ENCODE assay signal across 16 cellular contexts in the genomic region with DNA sequence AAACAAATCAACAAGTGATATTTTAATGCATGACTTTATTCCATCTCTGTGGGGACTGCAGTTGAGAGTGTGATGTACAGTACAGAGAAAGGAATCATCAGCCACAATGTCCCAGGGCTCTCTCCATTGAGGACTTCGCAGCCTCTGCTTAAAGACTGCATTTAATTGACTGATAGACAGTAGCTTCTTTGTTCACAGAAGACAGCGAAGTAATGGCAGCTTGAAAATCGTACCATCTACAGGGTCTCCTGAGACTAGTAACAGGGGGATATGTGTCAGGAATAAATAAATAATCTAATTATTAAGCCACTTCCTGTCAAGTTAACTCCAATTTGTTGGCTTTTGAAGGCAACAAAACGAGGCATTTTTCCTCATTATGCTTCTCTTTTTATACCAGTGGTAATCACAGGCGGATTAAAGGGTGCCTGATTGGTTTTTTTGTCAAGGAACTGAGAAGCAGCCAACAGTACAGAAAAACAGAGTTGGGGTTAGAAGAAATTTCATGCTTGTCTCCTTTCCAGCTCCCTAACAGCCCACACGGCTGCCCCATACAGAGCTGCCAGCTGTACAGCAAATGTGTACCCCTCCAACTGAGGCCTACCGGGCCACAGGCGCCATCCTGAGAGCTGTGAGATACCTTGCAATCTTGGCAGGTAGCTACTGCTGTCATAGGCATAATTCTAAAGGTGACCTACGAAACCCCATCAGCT.
"Had no signal": no experiment of that assay in that cellular context is flagged by ENCODE, and none has a peak within 500 bp of the region (broad histone marks: within the 10 kb centered on the region; RNA-seq: fewer than 3 reads in every experiment).

No MANE protein-coding gene starts in this region.

- FAIRE-seq: endometrium, kidney, pancreas, TTC549 had no signal

- DNase-seq: activated CD4-positive, alpha-beta memory T cell treated with anti-CD3 and anti-CD28 coated beads for 36 hours; activated CD4-positive, alpha-beta T cell treated with anti-CD3 and anti-CD28 coated beads for 36 hours; activated CD8-positive, alpha-beta memory T cell treated with anti-CD3 and anti-CD28 coated beads, Interleukin-2, amount 10 ng/mL, durations not matched to agents 7 days and 5 days; activated naive CD4-positive, alpha-beta T cell; activated naive CD8-positive, alpha-beta T cell treated with anti-CD3 and anti-CD28 coated beads for 36 hours; amniotic stem cell; body of pancreas; colonic mucosa; erythroblast; gastrocnemius medialis; heart left ventricle; kidney; pancreas; stimulated activated naive B cell treated with anti-CD40 and anti-IgM and Interleukin-4, amounts not matched to agents 10 μg/mL and 1 μg/mL and 100 μg/mL, for 72 hours had no signal
